Comparison of ENCODE assay signal across 18 cellular contexts in genomic region chr2:11949732-11950503, GRCh38.
DNase-seq lines count a peak whose midpoint lies in the region; ATAC-seq and TF ChIP-seq lines count a peak whose summit lies in the region.
"Had no signal": no experiment of that assay in that cellular context is flagged by ENCODE, and none has a peak within 500 bp of the region (broad histone marks: within the 10 kb centered on the region; RNA-seq: fewer than 3 reads in every experiment).

No MANE protein-coding gene starts in this region.

- peaks cover 0 to 6% (median 0%) of the 10 kb centered on the region in 7 donors for H3K9me3 Mint-ChIP-seq in naive B cell
- H3K9me3 Mint-ChIP-seq: activated CD4-positive, alpha-beta memory T cell treated with anti-CD3 and anti-CD28 coated beads for 36 hours had no signal

- H3K4me3 Mint-ChIP-seq in naive B cell: peak overlapping the region in 5 of 8 donors; percentile 10 to 83 (median 31)
- H3K4me3 Mint-ChIP-seq: activated CD4-positive, alpha-beta memory T cell treated with anti-CD3 and anti-CD28 coated beads for 36 hours; activated naive CD8-positive, alpha-beta T cell treated with anti-CD3 and anti-CD28 coated beads, Interleukin-2, amount 10 ng/mL, durations not matched to agents 7 days and 5 days had no signal

- TF ChIP-seq CTCF in SU-DHL-6 (IDR thresholded peaks at IDR 0.05; ENCODE audit: insufficient read depth, low read length, poor library complexity, severe bottlenecking) (no peak), upper lobe of right lung (IDR thresholded peaks at IDR 0.05) (no peak)

- no peaks in the 10 kb centered on the region for H3K27me3 Mint-ChIP-seq in naive B cell

- H3F3A ChIP-seq in SU-DHL-6 (ENCODE audit: insufficient read depth): peaks cover 6% of the 10 kb centered on the region; the same call in 1 of the 2 replicates

- H3K9ac ChIP-seq in SU-DHL-6 (ENCODE audit: low read length): no peak overlapping the region

- ATAC-seq in naive B cell (ENCODE audit: low read depth in 2 of 2) (peak in 1 of 2 donors; percentile 47), upper lobe of right lung (no peak)
- ATAC-seq: SK-N-SH treated with all-trans-retinoic acid at 6 μM for 48 hours had no signal

- H3K27me3 ChIP-seq in SU-DHL-6 (ENCODE audit: low read length): no peaks in the 10 kb centered on the region
- no peaks in the 10 kb centered on the region for H3K27me3 ChIP-seq in upper lobe of right lung
- H3K27me3 ChIP-seq: suprapubic skin had no signal

- H2AFZ ChIP-seq in SU-DHL-6 (ENCODE audit: low read depth, low read length, severe bottlenecking): no peak overlapping the region
- H2AFZ ChIP-seq: hepatocyte had no signal

- H3K9me3 ChIP-seq in SU-DHL-6 (ENCODE audit: insufficient read depth, low read length): no peaks in the 10 kb centered on the region
- H3K9me3 ChIP-seq in upper lobe of right lung: no peaks in the 10 kb centered on the region
- H3K9me3 ChIP-seq: suprapubic skin had no signal

- intact Hi-C loops in upper lobe of right lung (cut with DNase I): no loop called here

- H3K27ac ChIP-seq in SU-DHL-6 (ENCODE audit: low read depth, low read length) (peak overlapping the region; percentile 20; the same call in 1 of the 2 replicates), upper lobe of right lung (no peak overlapping the region)
- H3K27ac ChIP-seq: hepatocyte, suprapubic skin had no signal

- peaks cover 17 to 41% (median 25%) of the 10 kb centered on the region in 3 donors for H3K4me1 Mint-ChIP-seq in naive B cell

- H3K4me2 ChIP-seq in SU-DHL-6 (ENCODE audit: low read depth, low read length, poor library complexity, severe bottlenecking): peak overlapping the region; percentile 27
- H3K4me2 ChIP-seq: hepatocyte had no signal

- H3K27ac Mint-ChIP-seq in naive B cell: peak overlapping the region in 4 of 6 donors; percentile 3 to 87 (median 60)
- H3K27ac Mint-ChIP-seq: activated CD4-positive, alpha-beta memory T cell treated with anti-CD3 and anti-CD28 coated beads for 36 hours; activated naive CD8-positive, alpha-beta T cell treated with anti-CD3 and anti-CD28 coated beads, Interleukin-2, amount 10 ng/mL, durations not matched to agents 7 days and 5 days had no signal

- DNase-seq in ELR (ENCODE audit: low read depth) (peak; percentile 9), Kasumi-1 (lab: John Stamatoyannopoulos, UW) (peak; percentile 25 to 27), naive B cell (peak; percentile 6), NCI-H774 (lab: John Stamatoyannopoulos, UW) (no peak), cortex of kidney (lab: John Stamatoyannopoulos, UW) (no peak), upper lobe of right lung (no peak)
- DNase-seq in activated CD4-positive, alpha-beta T cell treated with anti-CD3 and anti-CD28 coated beads, Interleukin-2, amount 50 U/mL, for 4 hours: no peak
- DNase-seq: activated CD4-positive, alpha-beta memory T cell treated with anti-CD3 and anti-CD28 coated beads for 36 hours; activated naive CD8-positive, alpha-beta T cell treated with anti-CD3 and anti-CD28 coated beads, Interleukin-2, amount 10 ng/mL, durations not matched to agents 7 days and 5 days; activated T-cell treated with anti-CD3 and anti-CD28 coated beads, Interleukin-2, amount 50 U/mL, for 48 hours; DMS 273 treated with DMSO at 0.1 percent for 48 hours; NCI-H187 treated with DMSO at 0.1 percent for 48 hours; NCI-H446 treated with DMSO at 0.1 percent for 48 hours; stimulated activated CD4-positive, alpha-beta T cell treated with anti-CD3 and anti-CD28 coated beads, Interleukin-4, amount 100 ng/mL, for 1 hour had no signal

- H3K36me3 Mint-ChIP-seq in naive B cell: peaks cover 0 to 8% of the 10 kb centered on the region in 2 donors
- H3K36me3 Mint-ChIP-seq: activated CD4-positive, alpha-beta memory T cell treated with anti-CD3 and anti-CD28 coated beads for 36 hours had no signal

- H4K20me1 ChIP-seq in SU-DHL-6 (ENCODE audit: low read depth, low read length): no peaks in the 10 kb centered on the region

- no peaks in the 10 kb centered on the region for H3K4me1 ChIP-seq in upper lobe of right lung

- no peaks in the 10 kb centered on the region for H3K79me2 ChIP-seq in SU-DHL-6 (ENCODE audit: insufficient read depth, low read length)
- H3K79me2 ChIP-seq: hepatocyte had no signal

- H3K4me3 ChIP-seq in SU-DHL-6 (ENCODE audit: insufficient read depth, low read length, poor library complexity, severe bottlenecking): no peak overlapping the region
- H3K4me3 ChIP-seq in upper lobe of right lung: no peak overlapping the region
- H3K4me3 ChIP-seq: hepatocyte, suprapubic skin had no signal

- H3K9me2 ChIP-seq in SU-DHL-6 (replicated peaks; ENCODE audit: insufficient read depth, low read length): no peaks in the 10 kb centered on the region

- no peaks in the 10 kb centered on the region for H3K36me3 ChIP-seq in SU-DHL-6 (ENCODE audit: low read length)
- no peaks in the 10 kb centered on the region for H3K36me3 ChIP-seq in upper lobe of right lung
- H3K36me3 ChIP-seq: suprapubic skin had no signal

Comparison
In these comparisons a context has a peak if more than half of its experiments do, and no peak if none do; other contexts are left out.
1. DNase-seq: peak in ELR (single experiment), Kasumi-1 (2 of 2) and naive B cell (single experiment); none in NCI-H774 (single experiment), cortex of kidney (single experiment), activated CD4-positive, alpha-beta T cell treated with anti-CD3 and anti-CD28 coated beads, Interleukin-2, amount 50 U/mL, for 4 hours (0 of 2) and upper lobe of right lung (single experiment).